Comparison of ENCODE assay signal across 8 cellular contexts in the genomic region with DNA sequence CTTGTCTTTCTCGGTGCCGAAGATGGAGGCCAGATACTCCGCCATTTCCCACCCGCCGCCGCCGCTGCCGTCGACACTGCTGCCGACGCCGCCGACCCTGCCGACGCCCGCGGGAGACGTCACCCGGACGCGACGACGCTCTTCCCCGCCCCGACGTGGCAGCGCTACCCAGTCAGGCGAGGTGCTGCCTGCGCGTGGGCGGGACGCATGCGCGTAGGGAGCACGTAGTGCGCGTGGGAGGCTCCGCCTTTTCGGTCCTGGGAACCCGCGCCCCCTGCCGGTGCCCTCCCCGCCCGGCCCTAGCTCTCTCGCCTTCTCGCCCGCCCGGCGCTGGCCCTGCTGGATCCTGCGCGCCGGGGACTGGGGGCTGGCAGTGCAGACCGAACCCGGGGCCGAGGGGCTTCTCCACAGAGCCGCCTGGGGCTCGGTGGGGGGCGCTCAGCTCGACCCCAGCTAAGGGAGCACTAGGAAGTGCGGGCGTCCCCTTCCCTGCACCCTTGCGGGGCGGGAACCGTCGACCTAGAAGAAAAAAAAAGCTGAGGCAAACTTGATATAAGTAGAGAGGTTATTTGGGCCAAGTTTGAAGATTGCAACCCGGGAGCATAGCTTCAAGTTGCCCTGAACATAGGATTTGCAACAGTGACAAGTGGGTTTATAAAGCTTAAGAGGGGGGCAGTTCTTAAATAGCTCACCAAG.
DNase-seq lines count a peak whose midpoint lies in the region; ATAC-seq and TF ChIP-seq lines count a peak whose summit lies in the region.
"Not testable (repeated sequence)": the region's sequence is repeated elsewhere in the genome, so short reads cannot be mapped to it uniquely, and the experiment has no call there.

No MANE protein-coding gene starts in this region.

- not testable (repeated sequence) for H3K27ac Mint-ChIP-seq in neural crest cell (ENCODE audit: unreplicated experiment)

- H3K27me3 Mint-ChIP-seq in neural crest cell (ENCODE audit: low read depth): not testable (repeated sequence)

- ATAC-seq in GM18508 (IDR thresholded peaks at IDR 0.05; ENCODE audit: insufficient read depth, unreplicated experiment) (peak; percentile 57), GM21515 (IDR thresholded peaks at IDR 0.05; ENCODE audit: unreplicated experiment) (peak; percentile 69), HG02970 (IDR thresholded peaks at IDR 0.05; ENCODE audit: low FRiP score, unreplicated experiment) (peak; percentile 92), PC-3 (peak; percentile 98), foreskin keratinocyte (peak; percentile 88)

- H3K9me3 ChIP-seq in PC-3 (ENCODE audit: low read length); testis: not testable (repeated sequence)

- not testable (repeated sequence) for H3K4me1 ChIP-seq in PC-3 (ENCODE audit: insufficient read depth, low read length); foreskin keratinocyte; testis

- not testable (repeated sequence) for H3K27ac ChIP-seq in PC-3 (ENCODE audit: low read length); foreskin keratinocyte; testis

- BruUV-seq in PC-3 (replicated peaks; lab: Mats Ljungman, UMichigan): not testable (repeated sequence)

- H3K4me3 ChIP-seq in PC-3 (ENCODE audit: low read length): not testable (repeated sequence)
- peak overlapping the region in 1 of 2 donors; percentile 65 for H3K4me3 ChIP-seq in testis

- CTCF ChIA-PET in PC-3 (lab: Charles Lee): not testable (repeated sequence)

- not testable (repeated sequence) for H3K27me3 ChIP-seq in PC-3 (ENCODE audit: low read length); foreskin keratinocyte; testis

- no CpG with 5 or more reads among the region's 66 CpGs for WGBS in testis, 2 donors

- not testable (repeated sequence) for DNase-seq in PC-3, foreskin keratinocyte
- DNase-seq in activated T-cell treated with anti-CD3 and anti-CD28 coated beads, Interleukin-2, amount 50 U/mL, for 48 hours: peak; percentile 74 to 83
- DNase-seq in neural crest cell (ENCODE audit: low read depth, low spot score) (peak; percentile 21), testis (peak; percentile 73)

- intact Hi-C loops in PC-3 (cut with micrococcal nuclease); testis (cut with DNase I; ENCODE audit: low total_unique reads): not testable (repeated sequence)

- not testable (repeated sequence) for H3K4me3 Mint-ChIP-seq in neural crest cell

- H3K36me3 Mint-ChIP-seq in neural crest cell (ENCODE audit: low read depth): not testable (repeated sequence)

- not testable (repeated sequence) for H3K4me2 ChIP-seq in PC-3 (ENCODE audit: low read length)

- TF ChIP-seq POLR2A in testis (IDR thresholded peaks at IDR 0.05): not testable (repeated sequence)

- H3K36me3 ChIP-seq in PC-3 (ENCODE audit: low read depth, low read length); testis (ENCODE audit: low read depth, missing control alignments): not testable (repeated sequence)

- H3K9me3 Mint-ChIP-seq in neural crest cell: not testable (repeated sequence)

- not testable (repeated sequence) for H3K9me2 ChIP-seq in PC-3 (replicated peaks; ENCODE audit: low read length)

- H3K4me1 Mint-ChIP-seq in neural crest cell: not testable (repeated sequence)

- H2AFZ ChIP-seq in PC-3 (ENCODE audit: low read length): not testable (repeated sequence)

- H3F3A ChIP-seq in PC-3 (ENCODE audit: low read length, unreplicated experiment): not testable (repeated sequence)

- H3K79me2 ChIP-seq in PC-3 (ENCODE audit: low read length): not testable (repeated sequence)

- not testable (repeated sequence) for H4K20me1 ChIP-seq in PC-3 (ENCODE audit: low read length)

- not testable (repeated sequence) for H3K9ac ChIP-seq in PC-3 (ENCODE audit: low read length)

- not testable (repeated sequence) for TF ChIP-seq CTCF in PC-3 (conservative IDR thresholded peaks at IDR 0.05; ENCODE audit: low read depth, low read length); foreskin keratinocyte (conservative IDR thresholded peaks at IDR 0.05); neural crest cell (conservative IDR thresholded peaks at IDR 0.05); testis (IDR thresholded peaks at IDR 0.05)

- POLR2A ChIA-PET in PC-3 (lab: Charles Lee; ENCODE audit: unreplicated experiment): not testable (repeated sequence)
